ENCODE assay signal across 18 cellular contexts in genomic region chr7:90271753-90272152, GRCh38. TPM values are rescaled to one million over a fixed set of nuclear protein-coding genes. Genes with fewer than 3 reads are reported as not detected.
DNase-seq lines count a peak whose midpoint lies in the region; ATAC-seq and TF ChIP-seq lines count a peak whose summit lies in the region.
"Had no signal": no experiment of that assay in that cellular context is flagged by ENCODE, and none has a peak within 500 bp of the region (broad histone marks: within the 10 kb centered on the region; RNA-seq: fewer than 3 reads in every experiment).

No MANE protein-coding gene starts in this region.

- intact Hi-C loops in activated CD4-positive, alpha-beta T cell treated with anti-CD3 and anti-CD28 coated beads for 36 hours (cut with DNase I, micrococcal nuclease), result no loop called here

- POLR2A ChIA-PET in activated CD4-positive, alpha-beta T cell treated with anti-CD3 and anti-CD28 coated beads for 36 hours (lab: Charles Lee), result no interaction called here

- peak; percentile 58 for ATAC-seq in omental fat pad (ENCODE audit: low FRiP score)
- no peak for ATAC-seq in HG02763 (IDR thresholded peaks at IDR 0.05; ENCODE audit: unreplicated experiment)
- ATAC-seq in activated CD4-positive, alpha-beta T cell treated with anti-CD3 and anti-CD28 coated beads for 36 hours, result no peak
- ATAC-seq: activated T-cell treated with anti-CD3 and anti-CD28 coated beads, Interleukin-2, amount 50 U/mL, for 72 hours; stimulated activated naive CD8-positive, alpha-beta T cell treated with anti-CD3 and anti-CD28 coated beads, Interleukin-15, amount 100 ng/mL, for 72 hours had no signal

- no peak overlapping the region for H3K4me3 Mint-ChIP-seq in immature natural killer cell
- no peak overlapping the region for H3K4me3 Mint-ChIP-seq in activated CD4-positive, alpha-beta T cell treated with anti-CD3 and anti-CD28 coated beads for 36 hours
- H3K4me3 Mint-ChIP-seq: activated T-cell treated with anti-CD3 and anti-CD28 coated beads, Interleukin-2, amount 50 U/mL, for 72 hours; stimulated activated naive CD8-positive, alpha-beta T cell treated with anti-CD3 and anti-CD28 coated beads, Interleukin-15, amount 100 ng/mL, for 72 hours had no signal

- H3K27me3 Mint-ChIP-seq in immature natural killer cell (ENCODE audit: low read depth in 3 of 3), result peaks cover 1 to 8% (median 4%) of the 10 kb centered on the region in 3 donors
- H3K27me3 Mint-ChIP-seq in activated CD4-positive, alpha-beta T cell treated with anti-CD3 and anti-CD28 coated beads for 36 hours, result peaks cover 11% of the 10 kb centered on the region
- H3K27me3 Mint-ChIP-seq: stimulated activated naive CD8-positive, alpha-beta T cell treated with anti-CD3 and anti-CD28 coated beads, Interleukin-15, amount 100 ng/mL, for 72 hours had no signal

- no peaks in the 10 kb centered on the region for H3K36me3 Mint-ChIP-seq in immature natural killer cell
- H3K36me3 Mint-ChIP-seq in activated CD4-positive, alpha-beta T cell treated with anti-CD3 and anti-CD28 coated beads for 36 hours (ENCODE audit: low read depth), result no peaks in the 10 kb centered on the region

- DNase-seq in AG09319 (ENCODE audit: extremely low read depth, low read depth), result peak; percentile 25
- DNase-seq in RKO (ENCODE audit: low spot score), result peak; percentile 25
- DNase-seq in fibroblast of gingiva (ENCODE audit: low read depth), result peak; percentile 83
- DNase-seq in omental fat pad (ENCODE audit: low spot score), result no peak
- no peak for DNase-seq in immature natural killer cell
- no peak for DNase-seq in NCI-H1092 treated with DMSO at 0.1 percent for 48 hours (lab: John Stamatoyannopoulos, UW)
- DNase-seq in activated CD4-positive, alpha-beta T cell treated with anti-CD3 and anti-CD28 coated beads for 36 hours, result no peak
- DNase-seq: activated CD4-positive, alpha-beta T cell treated with anti-CD3 and anti-CD28 coated beads, Interleukin-2, amount 50 U/mL, for 4 hours; activated T-cell treated with anti-CD3 and anti-CD28 coated beads, Interleukin-2, amount 50 U/mL, for 72 hours; colonic mucosa; DMS79 treated with DMSO at 0.1 percent for 48 hours; esophagus squamous epithelium; NCI-H2081; nucleus accumbens; SIG-M5; stimulated activated naive CD8-positive, alpha-beta T cell treated with anti-CD3 and anti-CD28 coated beads, Interleukin-15, amount 100 ng/mL, for 72 hours had no signal

- CTCF ChIA-PET in activated CD4-positive, alpha-beta T cell treated with anti-CD3 and anti-CD28 coated beads for 36 hours (lab: Charles Lee), result no interaction called here

- no peaks in the 10 kb centered on the region for H3K4me1 Mint-ChIP-seq in immature natural killer cell
- no peaks in the 10 kb centered on the region for H3K4me1 Mint-ChIP-seq in activated CD4-positive, alpha-beta T cell treated with anti-CD3 and anti-CD28 coated beads for 36 hours
- H3K4me1 Mint-ChIP-seq: stimulated activated naive CD8-positive, alpha-beta T cell treated with anti-CD3 and anti-CD28 coated beads, Interleukin-15, amount 100 ng/mL, for 72 hours had no signal

- H3K9me3 Mint-ChIP-seq in immature natural killer cell, result no peaks in the 10 kb centered on the region
- no peaks in the 10 kb centered on the region for H3K9me3 Mint-ChIP-seq in activated CD4-positive, alpha-beta T cell treated with anti-CD3 and anti-CD28 coated beads for 36 hours (ENCODE audit: low read depth)
- H3K9me3 Mint-ChIP-seq: activated T-cell treated with anti-CD3 and anti-CD28 coated beads, Interleukin-2, amount 50 U/mL, for 72 hours; stimulated activated naive CD8-positive, alpha-beta T cell treated with anti-CD3 and anti-CD28 coated beads, Interleukin-15, amount 100 ng/mL, for 72 hours had no signal

- TF ChIP-seq CTCF in AG09319 (IDR thresholded peaks at IDR 0.05; ENCODE audit: low read depth, low read length) (no peak), omental fat pad (IDR thresholded peaks at IDR 0.05) (no peak)

- no peak overlapping the region for H3K27ac Mint-ChIP-seq in immature natural killer cell
- no peak overlapping the region for H3K27ac Mint-ChIP-seq in activated CD4-positive, alpha-beta T cell treated with anti-CD3 and anti-CD28 coated beads for 36 hours
- H3K27ac Mint-ChIP-seq: activated T-cell treated with anti-CD3 and anti-CD28 coated beads, Interleukin-2, amount 50 U/mL, for 72 hours; stimulated activated naive CD8-positive, alpha-beta T cell treated with anti-CD3 and anti-CD28 coated beads, Interleukin-15, amount 100 ng/mL, for 72 hours had no signal

RNA-seq across cellular contexts. Expression of gene CFAP69, which starts 26.8 kb away (rescaled TPM):
- total RNA-seq in omental fat pad, result 10 to 100 TPM; 11.3 to 41.1 (median 20.4) TPM
- polyA plus RNA-seq in immature natural killer cell, result not detected
- total RNA-seq in activated CD4-positive, alpha-beta T cell treated with anti-CD3 and anti-CD28 coated beads for 36 hours, result under 1 TPM; 0.25 to 0.70 TPM

RNA-seq across cellular contexts. Expression of gene FAM237B, which starts 49.4 kb away (rescaled TPM):
- total RNA-seq in omental fat pad, result under 1 TPM in 1 of 4 donors, not detected in 3; 0.09 TPM
- not detected for polyA plus RNA-seq in immature natural killer cell
- total RNA-seq in activated CD4-positive, alpha-beta T cell treated with anti-CD3 and anti-CD28 coated beads for 36 hours, result not detected
- total RNA-seq: activated T-cell treated with anti-CD3 and anti-CD28 coated beads, Interleukin-2, amount 50 U/mL, for 72 hours; colonic mucosa; esophagus squamous epithelium had no signal
- polyA plus RNA-seq: keratinocyte had no signal

Comparison
In these comparisons a context has a peak if more than half of its experiments do, and no peak if none do; other contexts are left out.
1. DNase-seq: peak in AG09319 (single experiment), RKO (single experiment) and fibroblast of gingiva (single experiment); none in omental fat pad (single experiment), immature natural killer cell (0 of 3), NCI-H1092 treated with DMSO at 0.1 percent for 48 hours (single experiment) and activated CD4-positive, alpha-beta T cell treated with anti-CD3 and anti-CD28 coated beads for 36 hours (single experiment).
2. RNA of gene CFAP69, which starts 26.8 kb away (total RNA-seq): 11.3 to 41.1 TPM in omental fat pad; 0.25 to 0.70 TPM in activated CD4-positive, alpha-beta T cell treated with anti-CD3 and anti-CD28 coated beads for 36 hours; every median in the first group is over 4 times any median in the second.